ENCODE assay signal across 25 cellular contexts in genomic region chr11:88284306-88285057, GRCh38. TPM values are rescaled to one million over a fixed set of nuclear protein-coding genes. Genes with fewer than 3 reads are reported as not detected.
DNase-seq lines count a peak whose midpoint lies in the region; ATAC-seq, FAIRE-seq and TF ChIP-seq lines count a peak whose summit lies in the region.
"Had no signal": no experiment of that assay in that cellular context is flagged by ENCODE, and none has a peak within 500 bp of the region (broad histone marks: within the 10 kb centered on the region; RNA-seq: fewer than 3 reads in every experiment).

No MANE protein-coding gene starts in this region.

- no peaks in the 10 kb centered on the region for H3K9me1 ChIP-seq in K562 (ENCODE audit: control insufficient read depth, insufficient read depth, low read length)

- no peaks in the 10 kb centered on the region for H4K20me1 ChIP-seq in K562 (replicated peaks; ENCODE audit: control insufficient read depth, insufficient read depth, low read length)

- no peaks in the 10 kb centered on the region for H3K79me2 ChIP-seq in K562 (ENCODE audit: control insufficient read depth, insufficient read depth, low read length)
- H3K79me2 ChIP-seq: hepatocyte had no signal

- H3K27ac ChIP-seq in K562 (ENCODE audit: extremely low read depth, low read depth, low read length) (no peak overlapping the region), right cardiac atrium (ENCODE audit: low read length) (no peak overlapping the region)
- H3K27ac ChIP-seq: hepatocyte, RWPE1, suprapubic skin, uterus had no signal

- FAIRE-seq in K562 (lab: Jason Lieb, UNC): no peak
- FAIRE-seq: keratinocyte had no signal

- no peak overlapping the region for H3K4me3 ChIP-seq in K562
- H3K4me3 ChIP-seq in right cardiac atrium (ENCODE audit: low read length): no peak overlapping the region
- H3K4me3 ChIP-seq: hepatocyte, mucosa of descending colon, suprapubic skin, uterus had no signal

- no peak overlapping the region for H2AFZ ChIP-seq in K562 (ENCODE audit: low read depth, low read length)
- H2AFZ ChIP-seq: hepatocyte had no signal

- no peak for TF ChIP-seq CTCF in K562 (IDR thresholded peaks at IDR 0.05 in 2 of 3, conservative IDR thresholded peaks at IDR 0.05 in 1 of 3; ENCODE audit: insufficient read depth in 2 of 3, low read depth in 1 of 3, low read length in 3 of 3)

- peaks cover 64% of the 10 kb centered on the region for H3K36me3 ChIP-seq in K562 (ENCODE audit: control insufficient read depth, insufficient read depth, low read length)
- H3K36me3 ChIP-seq: suprapubic skin, uterus had no signal

- H3K4me1 ChIP-seq in K562 (replicated peaks in 1 of 2; ENCODE audit: control insufficient read depth in 2 of 2, insufficient read depth in 2 of 2, low read length in 2 of 2): no peaks in the 10 kb centered on the region
- H3K4me1 ChIP-seq in right cardiac atrium (ENCODE audit: control insufficient read depth, insufficient read depth, low read length): peaks cover 2% of the 10 kb centered on the region
- H3K4me1 ChIP-seq: uterus had no signal

- H3K27ac Mint-ChIP-seq in T-helper 2 cell treated with Interferon-gamma antibody and Interleukin-4, amounts not matched to agents 5 μg/mL and 100 μg/mL, for 36 hours: no peak overlapping the region
- H3K27ac Mint-ChIP-seq: B cell; effector memory CD8-positive, alpha-beta T cell had no signal

- CTCF ChIA-PET in K562 (lab: Yijun Ruan, JAX; ENCODE audit: low intra/inter-chr PET ratio): no interaction called here

- H3K27me3 ChIP-seq in K562 (ENCODE audit: control insufficient read depth in 2 of 2, insufficient read depth in 2 of 2, low read length in 2 of 2) (no peaks in the 10 kb centered on the region), right cardiac atrium (ENCODE audit: control insufficient read depth, insufficient read depth) (no peaks in the 10 kb centered on the region)
- H3K27me3 ChIP-seq: hepatocyte, suprapubic skin, uterus had no signal

- ATAC-seq in K562 (no peak), right cardiac atrium (peak; percentile 73 to 74), HG02884 (IDR thresholded peaks at IDR 0.05; ENCODE audit: unreplicated experiment) (no peak), HG03280 (IDR thresholded peaks at IDR 0.05; ENCODE audit: unreplicated experiment) (no peak)
- ATAC-seq: effector memory CD8-positive, alpha-beta T cell; mucosa of descending colon had no signal

- DNase-seq in NCI-H1092 treated with DMSO at 0.1 percent for 48 hours (lab: John Stamatoyannopoulos, UW) (peak; percentile 44), NCI-H1092 (lab: John Stamatoyannopoulos, UW) (no peak), LHCN-M2 (ENCODE audit: low read depth) (peak; percentile 6), K562 (ENCODE audit: extremely low read depth in 1 of 4, low spot score in 3 of 4) (no peak), right cardiac atrium (no peak)
- no peak for DNase-seq in T-helper 2 cell treated with Interferon-gamma antibody and Interleukin-4, amounts not matched to agents 5 μg/mL and 100 μg/mL, for 36 hours (ENCODE audit: low spot score)
- DNase-seq: 8988T; activated CD8-positive, alpha-beta memory T cell treated with anti-CD3 and anti-CD28 coated beads, Interleukin-2, amount 50 U/mL, for 48 hours; activated gamma-delta T cell treated with Interleukin-2 at 50 U/mL for 16 hours; amygdala; cerebellar nuclear complex; effector memory CD8-positive, alpha-beta T cell; foreskin fibroblast; HCEC 1CT; mucosa of descending colon; NCI-H2081; stimulated activated CD4-positive, alpha-beta T cell treated with anti-CD3 and anti-CD28 coated beads, Interleukin-15, amount 100 ng/mL, for 24 hours; uterus had no signal

- POLR2A ChIA-PET in K562 (lab: Yijun Ruan, JAX): interaction anchor here (1.8 kb wide), 1 partner anchor 11 kb away, joined by 7 read pairs; no protein-coding TSS in a partner anchor

- no peak for TF ChIP-seq RAD21 in K562 (CRISPR knock-in tag; conservative IDR thresholded peaks at IDR 0.05 in 1 of 2, IDR thresholded peaks at IDR 0.05 in 1 of 2)

- no peaks in the 10 kb centered on the region for H3K4me1 Mint-ChIP-seq in T-helper 2 cell treated with Interferon-gamma antibody and Interleukin-4, amounts not matched to agents 5 μg/mL and 100 μg/mL, for 36 hours (ENCODE audit: low read depth)
- H3K4me1 Mint-ChIP-seq: B cell had no signal

- in situ Hi-C loops in K562 (cut with MboI): no loop called here

- no peak for TF ChIP-seq POLR2A in K562 (conservative IDR thresholded peaks at IDR 0.05)

- no peaks in the 10 kb centered on the region for H3K9me3 Mint-ChIP-seq in T-helper 2 cell treated with Interferon-gamma antibody and Interleukin-4, amounts not matched to agents 5 μg/mL and 100 μg/mL, for 36 hours
- H3K9me3 Mint-ChIP-seq: effector memory CD8-positive, alpha-beta T cell had no signal

- no peak overlapping the region for H3K9ac ChIP-seq in K562 (ENCODE audit: insufficient read depth in 1 of 2, low read depth in 2 of 2, low read length in 2 of 2)

- no peak overlapping the region for H3K4me2 ChIP-seq in K562 (ENCODE audit: insufficient read depth, low read length)
- H3K4me2 ChIP-seq: hepatocyte had no signal

- H3K36me3 Mint-ChIP-seq in T-helper 2 cell treated with Interferon-gamma antibody and Interleukin-4, amounts not matched to agents 5 μg/mL and 100 μg/mL, for 36 hours (ENCODE audit: low read depth): peaks cover 45% of the 10 kb centered on the region

- intact Hi-C loops in K562 (cut with micrococcal nuclease): loop anchor here (5.0 to 10.0 kb wide), 2 partner anchors 182 to 930 kb away; no protein-coding TSS in a partner anchor
- intact Hi-C loops in right cardiac atrium (cut with DNase I): no loop called here

- H3K4me3 Mint-ChIP-seq in T-helper 2 cell treated with Interferon-gamma antibody and Interleukin-4, amounts not matched to agents 5 μg/mL and 100 μg/mL, for 36 hours: no peak overlapping the region
- H3K4me3 Mint-ChIP-seq: B cell; effector memory CD8-positive, alpha-beta T cell had no signal

- no peak for TF ChIP-seq EP300 in K562 (IDR thresholded peaks at IDR 0.05; ENCODE audit: low read length)

- H3K9me3 ChIP-seq in K562 (replicated peaks; ENCODE audit: control insufficient read depth, insufficient read depth, low read depth, low read length) (no peaks in the 10 kb centered on the region), right cardiac atrium (ENCODE audit: control insufficient read depth, low read length) (no peaks in the 10 kb centered on the region)
- H3K9me3 ChIP-seq: mucosa of descending colon, suprapubic skin, uterus had no signal

- BruUV-seq in K562 (replicated peaks; lab: Mats Ljungman, UMichigan): no TSS peak

- no peaks in the 10 kb centered on the region for H3K27me3 Mint-ChIP-seq in T-helper 2 cell treated with Interferon-gamma antibody and Interleukin-4, amounts not matched to agents 5 μg/mL and 100 μg/mL, for 36 hours (ENCODE audit: low read depth)
- H3K27me3 Mint-ChIP-seq: B cell; effector memory CD8-positive, alpha-beta T cell had no signal

TF ChIP-seq in K562, 482 proteins besides CTCF, POLR2A, EP300 and RAD21:
- TF ChIP-seq NFIC (IDR thresholded peaks at IDR 0.05) (peak; percentile 40), MCM3 (IDR thresholded peaks at IDR 0.05) (no peak)

RNA-seq across cellular contexts. Expression of gene CTSC, which starts 53.1 kb away (rescaled TPM):
- total RNA-seq in LHCN-M2 (2014; rRNA removed) (27.6 and 32.5 TPM in 2 replicates), K562 (2014; rRNA removed) (113 and 115 TPM in 2 replicates), K562 (2014; rRNA removed; fragmentation: Illumina TruSeq; extraction: Trizol) (187 and 206 TPM in 2 replicates), K562 (2015; rRNA removed; fragmentation: Illumina TruSeq; extraction: Trizol) (201 and 205 TPM in 2 replicates), K562 (2021) (162 and 170 TPM in 2 replicates), right cardiac atrium (10 to 100 TPM; 22.5 to 39.3 (median 28.8) TPM)
- 20.7 TPM for polyA plus RNA-seq in LHCN-M2 (2012)
- 294 and 379 TPM in 2 replicates for total RNA-seq in K562 (2011; cell fraction: chromatin; rRNA removed; ENCODE audit: low replicate concordance)
- 320 and 363 TPM in 2 replicates for total RNA-seq in K562 (2011; cell fraction: nucleolus; rRNA removed)
- 387 and 390 TPM in 2 replicates for total RNA-seq in K562 (2011; cell fraction: nucleoplasm; rRNA removed)
- polyA plus RNA-seq in K562 (2011; rRNA removed) (148 and 304 TPM in 2 replicates), K562 (2014; fragmentation: Illumina TruSeq; extraction: Trizol) (148 and 160 TPM in 2 replicates), K562 (2014; fragmentation: Nextera tagmentation; extraction: Ambion mirVana) (100 to 1,000 TPM; 350 to 403 TPM), K562 (2014; rRNA removed) (137 and 141 TPM in 2 replicates), right cardiac atrium (17.7 TPM)
- 120 and 135 TPM in 2 replicates for polyA plus RNA-seq in K562 (2011; cell fraction: cytosol; rRNA removed)
- polyA plus RNA-seq in K562 (2011; cell fraction: nucleus; rRNA removed): 81.1 and 102 TPM in 2 replicates
- polyA plus RNA-seq in K562 (2012): 217 and 283 TPM in 2 replicates
- 161 and 254 TPM in 2 replicates for polyA minus RNA-seq in K562 (2011; rRNA and poly(A)+ RNA removed)
- polyA minus RNA-seq in K562 (2011; cell fraction: cytosol; rRNA and poly(A)+ RNA removed): 100 and 143 TPM in 2 replicates
- polyA minus RNA-seq in K562 (2011; cell fraction: nucleus; rRNA and poly(A)+ RNA removed): 156 and 191 TPM in 2 replicates

Comparison
In these comparisons a context has a peak if more than half of its experiments do, and no peak if none do; other contexts are left out.
1. DNase-seq: peak in NCI-H1092 treated with DMSO at 0.1 percent for 48 hours (single experiment) and LHCN-M2 (single experiment); none in NCI-H1092 (single experiment), K562 (0 of 4), right cardiac atrium (0 of 3) and T-helper 2 cell treated with Interferon-gamma antibody and Interleukin-4, amounts not matched to agents 5 μg/mL and 100 μg/mL, for 36 hours (single experiment).
2. ATAC-seq: peak in right cardiac atrium (2 of 2); none in K562 (single experiment), HG02884 (single experiment) and HG03280 (single experiment).